Comparison of ENCODE assay signal across 1 cellular context in genomic region chr19:2434267-2434666, GRCh38.
TF ChIP-seq lines count a peak whose summit lies in the region.

No MANE protein-coding gene starts in this region.

TF ChIP-seq in HepG2, 621 proteins besides CTCF, POLR2A, EP300 and RAD21 (continued from another document):
- TF ChIP-seq ZBTB40 (IDR thresholded peaks at IDR 0.05) (no peak), ZBTB40 (CRISPR knock-in tag; IDR thresholded peaks at IDR 0.05) (no peak), POLR2G (IDR thresholded peaks at IDR 0.05; ENCODE audit: low read depth, low read length) (no peak), ZFP82 (CRISPR knock-in tag; IDR thresholded peaks at IDR 0.05; ENCODE audit: borderline replicate concordance) (no peak), ZNF460 (CRISPR knock-in tag; IDR thresholded peaks at IDR 0.05; ENCODE audit: borderline replicate concordance) (no peak), DNMT3B (CRISPR knock-in tag; conservative IDR thresholded peaks at IDR 0.05) (no peak)
